ENCODE assay signal across 8 cellular contexts in genomic region chrX:132216283-132216682, GRCh38. TPM values are rescaled to one million over a fixed set of nuclear protein-coding genes. Genes with fewer than 3 reads are reported as not detected.
A peak's percentile ranks its signal among the peaks of the same experiment; 100 is the strongest.
DNase-seq lines count a peak whose midpoint lies in the region; ATAC-seq and TF ChIP-seq lines count a peak whose summit lies in the region.

No MANE protein-coding gene starts in this region.

- H3K9me3 Mint-ChIP-seq in activated naive CD4-positive, alpha-beta T cell treated with anti-CD3 and anti-CD28 coated beads for 36 hours = no peaks in the 10 kb centered on the region
- no peaks in the 10 kb centered on the region for H3K9me3 Mint-ChIP-seq in activated T-helper 17 cell treated with anti-CD3 and anti-CD28 coated beads, Interleukin-2, amount 50 U/mL, for 72 hours
- no peaks in the 10 kb centered on the region for H3K9me3 Mint-ChIP-seq in type B pancreatic cell

- intact Hi-C loops in activated naive CD4-positive, alpha-beta T cell treated with anti-CD3 and anti-CD28 coated beads for 36 hours (cut with micrococcal nuclease) = loop anchor here (1.0 to 10.0 kb wide), 3 partner anchors 229 to 1959 kb away; no protein-coding TSS in a partner anchor
- intact Hi-C loops in left lung (cut with DNase I) = no loop called here

- in situ Hi-C loops in ACHN (cut with HindIII; ENCODE audit: low pct_ligation_motif_present, low pct_unique_long_range_greater_than_20kb, low sequenced_read_pairs) = no loop called here

- H3K4me3 Mint-ChIP-seq in activated naive CD4-positive, alpha-beta T cell treated with anti-CD3 and anti-CD28 coated beads for 36 hours = peak overlapping the region; percentile 88
- peak overlapping the region; percentile 94 for H3K4me3 Mint-ChIP-seq in activated T-helper 17 cell treated with anti-CD3 and anti-CD28 coated beads, Interleukin-2, amount 50 U/mL, for 72 hours
- H3K4me3 Mint-ChIP-seq in type B pancreatic cell = peak overlapping the region; percentile 98

- H3K27me3 Mint-ChIP-seq in activated naive CD4-positive, alpha-beta T cell treated with anti-CD3 and anti-CD28 coated beads for 36 hours (ENCODE audit: low read depth) = no peaks in the 10 kb centered on the region
- H3K27me3 Mint-ChIP-seq in activated T-helper 17 cell treated with anti-CD3 and anti-CD28 coated beads, Interleukin-2, amount 50 U/mL, for 72 hours = no peaks in the 10 kb centered on the region
- H3K27me3 Mint-ChIP-seq in type B pancreatic cell = no peaks in the 10 kb centered on the region

- DNase-seq in activated naive CD4-positive, alpha-beta T cell treated with anti-CD3 and anti-CD28 coated beads for 36 hours = no peak
- no peak for DNase-seq in activated naive CD4-positive, alpha-beta T cell treated with Interleukin-2 at 50 U/mL for 16 hours
- no peak for DNase-seq in left lung
- no peak for DNase-seq in type B pancreatic cell (ENCODE audit: extremely low spot score, unreplicated experiment)
- no peak for DNase-seq in GM10266 (ENCODE audit: extremely low spot score)
- no peak for DNase-seq in ACHN
- no peak for DNase-seq in foreskin keratinocyte

- H3K36me3 Mint-ChIP-seq in activated naive CD4-positive, alpha-beta T cell treated with anti-CD3 and anti-CD28 coated beads for 36 hours (ENCODE audit: low read depth) = peaks cover 10% of the 10 kb centered on the region
- H3K36me3 Mint-ChIP-seq in activated T-helper 17 cell treated with anti-CD3 and anti-CD28 coated beads, Interleukin-2, amount 50 U/mL, for 72 hours (ENCODE audit: low read depth) = peaks cover 51% of the 10 kb centered on the region
- peaks cover 24% of the 10 kb centered on the region for H3K36me3 Mint-ChIP-seq in type B pancreatic cell

- no peaks in the 10 kb centered on the region for H3K9me3 ChIP-seq in left lung

- peak overlapping the region; percentile 49 to 65 for H3K4me3 ChIP-seq in left lung

- H3K4me1 ChIP-seq in left lung (peaks cover 0 to 21% of the 10 kb centered on the region in 2 donors), foreskin keratinocyte (no peaks in the 10 kb centered on the region)

- peaks cover 0 to 23% of the 10 kb centered on the region in 2 donors for H3K36me3 ChIP-seq in left lung

- H3K4me1 Mint-ChIP-seq in activated naive CD4-positive, alpha-beta T cell treated with anti-CD3 and anti-CD28 coated beads for 36 hours (ENCODE audit: low read depth) = peaks cover 36% of the 10 kb centered on the region
- H3K4me1 Mint-ChIP-seq in activated T-helper 17 cell treated with anti-CD3 and anti-CD28 coated beads, Interleukin-2, amount 50 U/mL, for 72 hours = peaks cover 26% of the 10 kb centered on the region
- H3K4me1 Mint-ChIP-seq in type B pancreatic cell (ENCODE audit: unreplicated experiment) = peaks cover 46% of the 10 kb centered on the region

- H3K27ac Mint-ChIP-seq in activated naive CD4-positive, alpha-beta T cell treated with anti-CD3 and anti-CD28 coated beads for 36 hours = peak overlapping the region; percentile 98
- peak overlapping the region; percentile 98 for H3K27ac Mint-ChIP-seq in activated T-helper 17 cell treated with anti-CD3 and anti-CD28 coated beads, Interleukin-2, amount 50 U/mL, for 72 hours
- peak overlapping the region; percentile 98 for H3K27ac Mint-ChIP-seq in type B pancreatic cell

- CTCF ChIA-PET in activated naive CD4-positive, alpha-beta T cell treated with anti-CD3 and anti-CD28 coated beads for 36 hours (lab: Charles Lee) = interaction anchor here (1.2 kb wide), 1 partner anchor 124 kb away, joined by 3 read pairs; no protein-coding TSS in a partner anchor

- H3K27ac ChIP-seq in left lung (peak overlapping the region; percentile 95 to 99), foreskin keratinocyte (no peak overlapping the region)

- ATAC-seq in activated T-helper 17 cell treated with anti-CD3 and anti-CD28 coated beads, Interleukin-2, amount 50 U/mL, for 72 hours (replicated peaks) = no peak
- no peak for ATAC-seq in left lung
- no peak for ATAC-seq in foreskin keratinocyte

- H3K27me3 ChIP-seq in left lung = peaks cover 0 to 4% of the 10 kb centered on the region in 2 donors
- H3K27me3 ChIP-seq in foreskin keratinocyte = no peaks in the 10 kb centered on the region

- no peak for TF ChIP-seq CTCF in left lung (IDR thresholded peaks at IDR 0.05)
- no peak for TF ChIP-seq CTCF in type B pancreatic cell (conservative IDR thresholded peaks at IDR 0.05)
- TF ChIP-seq CTCF in GM10266 (IDR thresholded peaks at IDR 0.05; ENCODE audit: control insufficient read depth, insufficient read depth, low read depth, missing control alignments) = no peak
- TF ChIP-seq CTCF in foreskin keratinocyte (conservative IDR thresholded peaks at IDR 0.05) = no peak

RNA-seq across cellular contexts. Expression of gene RAP2C, which starts 3.0 kb away (rescaled TPM):
- 10 to 100 TPM; 24.5 to 27.4 TPM for total RNA-seq in activated naive CD4-positive, alpha-beta T cell treated with anti-CD3 and anti-CD28 coated beads for 36 hours
- total RNA-seq in activated T-helper 17 cell treated with anti-CD3 and anti-CD28 coated beads, Interleukin-2, amount 50 U/mL, for 72 hours = 10 to 100 TPM; 29.6 to 35.2 TPM
- 10 to 100 TPM; 18.5 to 33.1 TPM for total RNA-seq in left lung
- 50.7 and 53.4 TPM in 2 replicates for total RNA-seq in type B pancreatic cell (ENCODE audit: low replicate concordance)
- 23.0 and 23.5 TPM in 2 replicates for total RNA-seq in foreskin keratinocyte
- 9.5 and 10.5 TPM in 2 replicates for polyA plus RNA-seq in foreskin keratinocyte
